Comparison of ENCODE assay signal across 9 cellular contexts in the genomic region with DNA sequence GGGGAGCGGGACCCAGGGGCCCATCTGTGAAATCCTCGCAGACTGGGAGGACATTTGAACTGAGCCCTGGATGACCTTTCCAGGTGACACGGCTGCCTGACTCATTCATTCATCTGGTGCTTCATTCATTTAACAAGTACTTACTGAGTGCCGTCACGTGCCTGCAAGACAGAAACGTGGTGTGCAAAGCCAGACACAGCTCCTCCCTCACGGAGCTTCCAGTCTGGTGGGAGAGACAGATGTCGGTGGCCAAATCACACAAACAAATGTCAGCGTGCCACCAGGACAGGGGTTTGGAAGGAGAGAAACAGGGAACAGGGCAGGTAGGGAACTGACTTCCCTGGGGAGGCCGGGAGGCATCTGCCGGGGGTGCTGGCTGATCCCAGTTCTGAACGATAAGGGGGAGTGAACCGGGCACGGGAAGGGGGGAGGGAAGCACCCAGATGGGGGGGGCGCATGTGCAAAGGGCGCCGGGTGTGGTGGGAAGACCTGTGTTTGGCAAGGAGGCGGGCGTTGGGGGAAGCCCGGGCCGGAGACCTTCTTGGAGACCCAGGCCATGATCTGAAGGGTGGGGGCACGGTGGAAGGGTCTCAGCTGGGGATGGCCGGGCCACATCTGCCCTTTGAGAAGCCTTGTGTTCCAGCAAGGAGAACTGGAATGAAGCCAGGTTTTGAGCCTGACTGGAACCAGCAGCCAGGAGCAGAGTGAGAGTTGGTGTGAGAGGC.
A peak's percentile ranks its signal among the peaks of the same experiment; 100 is the strongest.
DNase-seq lines count a peak whose midpoint lies in the region; ATAC-seq, FAIRE-seq and TF ChIP-seq lines count a peak whose summit lies in the region.
"Had no signal": no experiment of that assay in that cellular context is flagged by ENCODE, and none has a peak within 500 bp of the region (broad histone marks: within the 10 kb centered on the region; RNA-seq: fewer than 3 reads in every experiment).

No MANE protein-coding gene starts in this region.

- POLR2A ChIA-PET in SK-N-SH (lab: Yijun Ruan, JAX), result interaction anchor here (1.4 to 1.7 kb wide), 2 partner anchors 14 to 29 kb away, joined by 3 to 7 read pairs; no protein-coding TSS in a partner anchor

- CTCF ChIA-PET in SK-N-SH (lab: Yijun Ruan, JAX), result interaction anchor here (1.3 to 6.7 kb wide), 6 partner anchors 10 to 47 kb away, joined by 3 to 43 read pairs (median 6); no protein-coding TSS in a partner anchor

- no peak for FAIRE-seq in bronchial epithelial cell (lab: Jason Lieb, UNC)
- peak; percentile 65 for FAIRE-seq in urothelium cell line (lab: Jason Lieb, UNC)

- no peak overlapping the region; the same call in 1 of the 2 replicates for H3K4me2 ChIP-seq in SK-N-SH

- 61% methylated on average over 21 of the region's 23 CpGs for WGBS in SK-N-SH (ENCODE audit: low lambda C conversion rate)

- H3K27me3 ChIP-seq in SK-N-SH (ENCODE audit: insufficient read depth) (no peaks in the 10 kb centered on the region), bronchial epithelial cell (ENCODE audit: control insufficient read depth, insufficient read depth, low read length) (no peaks in the 10 kb centered on the region), left lung (peaks cover 0 to 19% of the 10 kb centered on the region in 2 donors)

- H3K36me3 ChIP-seq in SK-N-SH (replicated peaks in 1 of 2; ENCODE audit: control insufficient read depth in 1 of 2, insufficient read depth in 2 of 2, low read length in 1 of 2), result no peaks in the 10 kb centered on the region
- H3K36me3 ChIP-seq in bronchial epithelial cell (ENCODE audit: control insufficient read depth, insufficient read depth, low read length), result no peaks in the 10 kb centered on the region
- H3K36me3 ChIP-seq in left lung, result no peaks in the 10 kb centered on the region

- ATAC-seq in SK-N-SH treated with all-trans-retinoic acid at 6 μM for 48 hours (no peak), left lung (peak; percentile 5), GM19395 (IDR thresholded peaks at IDR 0.05; ENCODE audit: unreplicated experiment) (no peak)
- ATAC-seq: activated CD8-positive, alpha-beta T cell treated with anti-CD3 and anti-CD28 coated beads, Interleukin-2, amount 10 ng/mL, durations not matched to agents 7 days and 5 days had no signal

- no peaks in the 10 kb centered on the region for H4K20me1 ChIP-seq in SK-N-SH (ENCODE audit: insufficient read depth)

- H3K9me2 ChIP-seq in SK-N-SH, result no peaks in the 10 kb centered on the region

- H3K9me3 ChIP-seq in SK-N-SH, result no peaks in the 10 kb centered on the region
- no peaks in the 10 kb centered on the region for H3K9me3 ChIP-seq in left lung

- peaks cover 18% of the 10 kb centered on the region; the same call in 1 of the 2 replicates for H3K79me2 ChIP-seq in SK-N-SH (ENCODE audit: insufficient read depth)

- H2AFZ ChIP-seq in SK-N-SH (ENCODE audit: low read depth), result no peak overlapping the region

- peaks cover 27 to 74% of the 10 kb centered on the region in 2 experiments; a peak in 3 of 4 replicates for H3K4me1 ChIP-seq in SK-N-SH (ENCODE audit: control insufficient read depth in 1 of 2, insufficient read depth in 2 of 2, low read depth in 1 of 2, low read length in 1 of 2)
- peaks cover 9 to 18% of the 10 kb centered on the region in 2 donors for H3K4me1 ChIP-seq in left lung

- no peak for TF ChIP-seq CTCF in SK-N-SH (IDR thresholded peaks at IDR 0.05)
- no peak for TF ChIP-seq CTCF in bronchial epithelial cell (IDR thresholded peaks at IDR 0.05; ENCODE audit: insufficient read depth, low read length, severe bottlenecking)
- TF ChIP-seq CTCF in left lung (IDR thresholded peaks at IDR 0.05), result no peak

- DNase-seq in SK-N-SH, result peak; percentile 73
- peak; percentile 18 for DNase-seq in bronchial epithelial cell (ENCODE audit: low read depth)
- peak in 1 of 2 donors; percentile 65 for DNase-seq in left lung
- no peak for DNase-seq in urothelium cell line (ENCODE audit: low spot score)
- no peak for DNase-seq in erythroblast (lab: John Stamatoyannopoulos, UW)
- DNase-seq in NCI-H345 (lab: John Stamatoyannopoulos, UW), result no peak
- DNase-seq: activated CD8-positive, alpha-beta T cell treated with anti-CD3 and anti-CD28 coated beads, Interleukin-2, amount 10 ng/mL, durations not matched to agents 7 days and 5 days had no signal

- H3K9ac ChIP-seq in SK-N-SH, result no peak overlapping the region

- H3K27ac ChIP-seq in SK-N-SH (ENCODE audit: low read depth in 2 of 2, low read length in 1 of 2) (peak overlapping the region in 1 of 2 experiments; percentile 98; a peak in 2 of 4 replicates), left lung (no peak overlapping the region)

- H3F3A ChIP-seq in SK-N-SH (replicated peaks; ENCODE audit: insufficient read depth), result peaks cover 10% of the 10 kb centered on the region

- intact Hi-C loops in left lung (cut with DNase I), result no loop called here

- no peak for TF ChIP-seq POLR2A in erythroblast (IDR thresholded peaks at IDR 0.05; ENCODE audit: low read length)

- TF ChIP-seq EP300 in SK-N-SH (IDR thresholded peaks at IDR 0.05; ENCODE audit: borderline replicate concordance in 1 of 2, low read depth in 1 of 2, low read length in 1 of 2), result no peak

- no peak for TF ChIP-seq RAD21 in SK-N-SH (IDR thresholded peaks at IDR 0.05; ENCODE audit: low read length)

- H3K4me3 ChIP-seq in SK-N-SH (ENCODE audit: low read depth in 2 of 2, low read length in 1 of 2), result no peak overlapping the region
- no peak overlapping the region for H3K4me3 ChIP-seq in bronchial epithelial cell (ENCODE audit: low read depth, low read length)
- no peak overlapping the region for H3K4me3 ChIP-seq in left lung

TF ChIP-seq in SK-N-SH, 30 proteins besides CTCF, POLR2A, EP300 and RAD21 (continues in another document):
- TF ChIP-seq CHD2 (IDR thresholded peaks at IDR 0.05; ENCODE audit: low read length, partially characterized antibody) (no peak), FOXM1 (IDR thresholded peaks at IDR 0.05; ENCODE audit: low read depth) (no peak)
- TF ChIP-seq, protein P1, sequence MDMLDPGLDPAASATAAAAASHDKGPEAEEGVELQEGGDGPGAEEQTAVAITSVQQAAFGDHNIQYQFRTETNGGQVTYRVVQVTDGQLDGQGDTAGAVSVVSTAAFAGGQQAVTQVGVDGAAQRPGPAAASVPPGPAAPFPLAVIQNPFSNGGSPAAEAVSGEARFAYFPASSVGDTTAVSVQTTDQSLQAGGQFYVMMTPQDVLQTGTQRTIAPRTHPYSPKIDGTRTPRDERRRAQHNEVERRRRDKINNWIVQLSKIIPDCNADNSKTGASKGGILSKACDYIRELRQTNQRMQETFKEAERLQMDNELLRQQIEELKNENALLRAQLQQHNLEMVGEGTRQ (IDR thresholded peaks at IDR 0.05; ENCODE audit: borderline replicate concordance, low read depth, low read length), result peak; percentile 31; the same call in 1 of the 2 replicates

TF ChIP-seq in SK-N-SH treated with all-trans-retinoic acid at 6 μM for 48 hours, 23 proteins besides CTCF, POLR2A, EP300 and RAD21 (continues in another document):
- TF ChIP-seq ZNF70 (CRISPR knock-in tag; IDR thresholded peaks at IDR 0.05) (no peak), CREB5 (CRISPR knock-in tag; IDR thresholded peaks at IDR 0.05; ENCODE audit: low read depth) (no peak), GLIS3 (CRISPR knock-in tag; IDR thresholded peaks at IDR 0.05) (no peak), OSR1 (CRISPR knock-in tag; IDR thresholded peaks at IDR 0.05) (no peak), ZFP30 (CRISPR knock-in tag; IDR thresholded peaks at IDR 0.05) (no peak), RARB (CRISPR knock-in tag; IDR thresholded peaks at IDR 0.05) (no peak), CSRNP3 (CRISPR knock-in tag; IDR thresholded peaks at IDR 0.05) (no peak), ZNF565 (CRISPR knock-in tag; conservative IDR thresholded peaks at IDR 0.05; ENCODE audit: low read depth) (no peak), ARNTL (CRISPR knock-in tag; IDR thresholded peaks at IDR 0.05; ENCODE audit: borderline replicate concordance, low read depth) (no peak), CSDC2 (CRISPR knock-in tag; IDR thresholded peaks at IDR 0.05) (no peak), ZNF8 (CRISPR knock-in tag; IDR thresholded peaks at IDR 0.05) (no peak)

Comparison
In these comparisons a context has a peak if more than half of its experiments do, and no peak if none do; other contexts are left out.
1. DNase-seq: peak in SK-N-SH (single experiment) and bronchial epithelial cell (single experiment); none in urothelium cell line (single experiment), erythroblast (0 of 2) and NCI-H345 (single experiment).